In genomic region chr2:38507712-38508111, GRCh38 we compare ENCODE assay signal across 14 cellular contexts.
"Had no signal": no experiment of that assay in that cellular context is flagged by ENCODE, and none has a peak within 500 bp of the region (broad histone marks: within the 10 kb centered on the region; RNA-seq: fewer than 3 reads in every experiment).

No MANE protein-coding gene starts in this region.

- H3K27me3 ChIP-seq: foreskin keratinocyte, heart right ventricle, left lung, neural progenitor cell, right atrium auricular region, spleen had no signal

- H3K4me3 ChIP-seq: heart right ventricle, left lung, neural progenitor cell, right atrium auricular region, skin epidermis, spleen had no signal

- H3K4me1 ChIP-seq: neural progenitor cell had no signal

- H3K27ac ChIP-seq: epithelial cell of prostate, foreskin keratinocyte, left lung, neural progenitor cell, parathyroid adenoma had no signal

- H3K4me3 Mint-ChIP-seq: dendritic cell treated with granulocyte-macrophage colony-stimulating factor and Interleukin-4, amounts not matched to agents 40 ng/mL and 50 ng/mL, for 4 days; endodermal cell; naive thymus-derived CD4-positive, alpha-beta T cell; nephron; neural progenitor cell; stimulated activated memory B cell treated with anti-CD40 and anti-IgM and Interleukin-4, amounts not matched to agents 10 μg/mL and 1 μg/mL and 100 μg/mL, for 72 hours had no signal

- H3K9me3 ChIP-seq: right atrium auricular region had no signal

- H3K36me3 ChIP-seq: heart right ventricle, left lung, neural progenitor cell, right atrium auricular region, spleen had no signal

- H3K9ac ChIP-seq: neural progenitor cell, parathyroid adenoma had no signal

- H3K36me3 Mint-ChIP-seq: neural progenitor cell had no signal

- H3K4me2 ChIP-seq: neural progenitor cell had no signal

- H3K79me2 ChIP-seq: parathyroid adenoma had no signal

- H3K27me3 Mint-ChIP-seq: stimulated activated memory B cell treated with anti-CD40 and anti-IgM and Interleukin-4, amounts not matched to agents 10 μg/mL and 1 μg/mL and 100 μg/mL, for 72 hours had no signal

- H3K27ac Mint-ChIP-seq: endodermal cell had no signal
